ENCODE assay signal across 25 cellular contexts in the genomic region with DNA sequence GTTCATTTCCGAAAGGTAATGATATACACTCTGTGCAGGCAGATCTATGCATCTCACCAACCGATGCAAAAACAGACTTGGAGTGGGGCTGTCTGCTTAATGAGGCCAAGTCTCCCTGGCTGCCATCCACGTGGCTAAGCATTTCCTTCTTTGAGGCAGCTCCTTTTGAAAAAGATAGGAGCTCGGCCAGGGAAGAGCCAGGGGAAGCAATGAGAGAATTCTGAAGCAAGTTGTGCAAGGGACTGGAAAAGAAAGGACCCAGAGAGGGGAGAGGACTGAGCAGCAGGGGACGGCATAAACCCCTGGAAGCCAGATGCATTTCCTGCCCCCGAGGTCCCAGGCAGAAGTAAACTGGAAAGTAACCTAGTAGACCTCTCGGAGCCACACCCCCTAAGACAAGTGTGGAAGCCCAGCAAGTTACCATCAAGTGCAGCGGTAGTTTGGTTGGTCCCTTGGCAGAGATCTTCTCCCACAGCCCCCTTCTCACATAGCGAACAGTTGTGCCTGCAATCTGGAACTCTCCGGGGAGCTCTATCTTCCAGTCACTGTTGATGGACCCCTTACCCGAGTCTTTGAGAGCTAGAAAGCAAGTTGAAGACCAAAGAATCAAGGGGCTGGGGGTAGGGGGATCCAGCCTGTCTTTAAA.
"Had no signal": no experiment of that assay in that cellular context is flagged by ENCODE, and none has a peak within 500 bp of the region (broad histone marks: within the 10 kb centered on the region; RNA-seq: fewer than 3 reads in every experiment).

No MANE protein-coding gene starts in this region.

- DNase-seq: activated CD4-positive, alpha-beta memory T cell treated with anti-CD3 and anti-CD28 coated beads, Interleukin-2, amount 10 ng/mL, durations not matched to agents 7 days and 5 days; activated CD4-positive, alpha-beta T cell treated with anti-CD3 and anti-CD28 coated beads for 48 hours; activated CD8-positive, alpha-beta memory T cell treated with anti-CD3 and anti-CD28 coated beads, Interleukin-2, amount 50 U/mL, for 48 hours; activated gamma-delta T cell; activated naive CD4-positive, alpha-beta T cell treated with anti-CD3 and anti-CD28 coated beads, Interleukin-2, amount 10 ng/mL, durations not matched to agents 7 days and 5 days; activated naive CD8-positive, alpha-beta T cell treated with anti-CD3 and anti-CD28 coated beads, Interleukin-2, amount 10 ng/mL, durations not matched to agents 7 days and 5 days; activated T-cell treated with anti-CD3 and anti-CD28 coated beads, Interleukin-2, amount 50 U/mL, for 24 hours; amniotic stem cell; dorsolateral prefrontal cortex; effector memory CD8-positive, alpha-beta T cell; erythroblast; foreskin fibroblast; hypothalamus; kidney; mucosa of descending colon; stimulated activated CD4-positive, alpha-beta T cell treated with anti-CD3 and anti-CD28 coated beads, Interleukin-12 subunit alpha, Interleukin-12 subunit beta, amount 100 ng/mL, for 4 hours; stimulated activated CD4-positive, alpha-beta T cell treated with anti-CD3 and anti-CD28 coated beads, Interleukin-4, amount 100 ng/mL, for 1 hour; SW 1271; T-helper 9 cell; trophoblast cell; WERI-Rb-1 had no signal

- H3K4me3 ChIP-seq: breast epithelium, dorsolateral prefrontal cortex, mucosa of descending colon, ovary, skin epidermis, thoracic aorta had no signal

- H3K27me3 ChIP-seq: breast epithelium, ovary had no signal

- H3K9me3 ChIP-seq: breast epithelium, mucosa of descending colon, ovary, thoracic aorta had no signal

- H3K27ac ChIP-seq: breast epithelium, dorsolateral prefrontal cortex, ovary, skin epidermis, thoracic aorta, WERI-Rb-1 had no signal

- H3K4me1 ChIP-seq: breast epithelium had no signal

- H3K36me3 ChIP-seq: breast epithelium, ovary, thoracic aorta, WERI-Rb-1 had no signal
